20 cellular contexts compared by ENCODE assay signal in genomic region chr9:115616666-115617239, GRCh38.
"Had no signal": no experiment of that assay in that cellular context is flagged by ENCODE, and none has a peak within 500 bp of the region (broad histone marks: within the 10 kb centered on the region; RNA-seq: fewer than 3 reads in every experiment).

No MANE protein-coding gene starts in this region.

- H3K27me3 ChIP-seq: ascending aorta, gastrocnemius medialis, right atrium auricular region, upper lobe of left lung had no signal

- ATAC-seq: activated T-cell treated with anti-CD3 and anti-CD28 coated beads, Interleukin-2, amount 50 U/mL, for 4 hours; effector memory CD8-positive, alpha-beta T cell; gastrocnemius medialis; heart left ventricle; T-helper 17 cell had no signal

- DNase-seq: activated CD4-positive, alpha-beta T cell treated with anti-CD3 and anti-CD28 coated beads, Interleukin-2, amount 50 U/mL, for 1 hour; activated CD4-positive, CD25-positive, alpha-beta regulatory T cell treated with anti-CD3 and anti-CD28 coated beads, Interleukin-2, amount 50 U/mL, for 72 hours; activated CD8-positive, alpha-beta memory T cell treated with anti-CD3 and anti-CD28 coated beads, Interleukin-2, amount 50 U/mL, for 4 hours; activated effector memory CD4-positive, alpha-beta T cell treated with Interleukin-2 at 50 U/mL for 16 hours; activated naive CD4-positive, alpha-beta T cell treated with anti-CD3 and anti-CD28 coated beads, Interleukin-2, amount 10 ng/mL, durations not matched to agents 7 days and 5 days; activated T-cell treated with anti-CD3 and anti-CD28 coated beads, Interleukin-2, amount 50 U/mL, for 4 hours; effector memory CD8-positive, alpha-beta T cell; gastrocnemius medialis; heart left ventricle; left ventricle myocardium inferior; occipital lobe; small intestine; stimulated activated CD4-positive, alpha-beta T cell treated with anti-CD3 and anti-CD28 coated beads, Interleukin-4, amount 100 ng/mL, for 1 hour; stomach; T-helper 17 cell; upper lobe of left lung had no signal

- H3K4me3 ChIP-seq: ascending aorta, gastrocnemius medialis, heart left ventricle, left ventricle myocardium inferior, prostate gland, right atrium auricular region, stomach, upper lobe of left lung had no signal

- H3K4me1 ChIP-seq: ascending aorta, gastrocnemius medialis, heart left ventricle, left ventricle myocardium inferior, prostate gland, right atrium auricular region, stomach, upper lobe of left lung had no signal

- H3K27ac ChIP-seq: ascending aorta, gastrocnemius medialis, heart left ventricle, left ventricle myocardium inferior, prostate gland, right atrium auricular region, stomach, upper lobe of left lung, VCaP had no signal

- H3K36me3 ChIP-seq: ascending aorta, gastrocnemius medialis, heart left ventricle, left ventricle myocardium inferior, prostate gland, right atrium auricular region, stomach, upper lobe of left lung had no signal

- H3K9me3 ChIP-seq: ascending aorta, gastrocnemius medialis, prostate gland, upper lobe of left lung had no signal
